1 cellular context compared by ENCODE assay signal in the genomic region with DNA sequence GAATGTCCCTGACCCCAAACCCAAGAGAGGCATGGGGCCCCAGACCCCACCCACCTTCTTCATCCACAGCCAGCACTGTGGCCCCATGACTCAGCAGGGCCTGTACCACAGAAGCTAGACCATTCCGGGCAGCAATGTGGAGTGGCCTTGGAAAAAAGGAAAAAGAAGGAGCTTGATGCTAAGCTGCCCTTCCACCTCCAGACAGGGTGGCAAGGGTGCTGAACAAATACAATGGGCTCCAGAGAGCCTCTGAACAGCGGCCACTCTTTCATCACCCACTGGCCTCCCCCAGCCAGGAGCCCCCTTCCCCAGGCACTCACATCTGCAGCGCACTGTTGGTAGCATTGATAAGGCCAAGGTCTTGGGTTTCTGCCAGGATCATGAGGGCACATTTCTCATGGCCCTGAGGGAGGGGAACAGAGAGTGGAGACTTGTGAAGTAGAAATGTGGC.
TF ChIP-seq lines count a peak whose summit lies in the region.

No MANE protein-coding gene starts in this region.

TF ChIP-seq in K562, 482 proteins besides CTCF, POLR2A, EP300 and RAD21 (continued from another document and continues in another):
- TF ChIP-seq, protein P1, sequence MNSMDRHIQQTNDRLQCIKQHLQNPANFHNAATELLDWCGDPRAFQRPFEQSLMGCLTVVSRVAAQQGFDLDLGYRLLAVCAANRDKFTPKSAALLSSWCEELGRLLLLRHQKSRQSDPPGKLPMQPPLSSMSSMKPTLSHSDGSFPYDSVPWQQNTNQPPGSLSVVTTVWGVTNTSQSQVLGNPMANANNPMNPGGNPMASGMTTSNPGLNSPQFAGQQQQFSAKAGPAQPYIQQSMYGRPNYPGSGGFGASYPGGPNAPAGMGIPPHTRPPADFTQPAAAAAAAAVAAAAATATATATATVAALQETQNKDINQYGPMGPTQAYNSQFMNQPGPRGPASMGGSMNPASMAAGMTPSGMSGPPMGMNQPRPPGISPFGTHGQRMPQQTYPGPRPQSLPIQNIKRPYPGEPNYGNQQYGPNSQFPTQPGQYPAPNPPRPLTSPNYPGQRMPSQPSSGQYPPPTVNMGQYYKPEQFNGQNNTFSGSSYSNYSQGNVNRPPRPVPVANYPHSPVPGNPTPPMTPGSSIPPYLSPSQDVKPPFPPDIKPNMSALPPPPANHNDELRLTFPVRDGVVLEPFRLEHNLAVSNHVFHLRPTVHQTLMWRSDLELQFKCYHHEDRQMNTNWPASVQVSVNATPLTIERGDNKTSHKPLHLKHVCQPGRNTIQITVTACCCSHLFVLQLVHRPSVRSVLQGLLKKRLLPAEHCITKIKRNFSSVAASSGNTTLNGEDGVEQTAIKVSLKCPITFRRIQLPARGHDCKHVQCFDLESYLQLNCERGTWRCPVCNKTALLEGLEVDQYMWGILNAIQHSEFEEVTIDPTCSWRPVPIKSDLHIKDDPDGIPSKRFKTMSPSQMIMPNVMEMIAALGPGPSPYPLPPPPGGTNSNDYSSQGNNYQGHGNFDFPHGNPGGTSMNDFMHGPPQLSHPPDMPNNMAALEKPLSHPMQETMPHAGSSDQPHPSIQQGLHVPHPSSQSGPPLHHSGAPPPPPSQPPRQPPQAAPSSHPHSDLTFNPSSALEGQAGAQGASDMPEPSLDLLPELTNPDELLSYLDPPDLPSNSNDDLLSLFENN (IDR thresholded peaks at IDR 0.05; ENCODE audit: low read depth in 2 of 2, low read length in 2 of 2), result no peak
- TF ChIP-seq SUPT5H (IDR thresholded peaks at IDR 0.05) (no peak), COPS2 (conservative IDR thresholded peaks at IDR 0.05) (no peak), TAF9B (IDR thresholded peaks at IDR 0.05; ENCODE audit: partially characterized antibody) (no peak), ZNF354B (CRISPR knock-in tag; IDR thresholded peaks at IDR 0.05) (no peak), RBM15 (IDR thresholded peaks at IDR 0.05; ENCODE audit: insufficient read depth, low read length) (no peak), TAF1 (IDR thresholded peaks at IDR 0.05; ENCODE audit: control insufficient read depth, extremely low read depth, insufficient read depth, low read length, severe bottlenecking) (no peak), SMARCE1 (IDR thresholded peaks at IDR 0.05) (peak; percentile 70), GTF2F1 (IDR thresholded peaks at IDR 0.05; ENCODE audit: low read depth, low read length) (no peak), MTA1 (IDR thresholded peaks at IDR 0.05; ENCODE audit: borderline replicate concordance) (no peak), ZNF184 (CRISPR knock-in tag; IDR thresholded peaks at IDR 0.05) (no peak), HEY1 (CRISPR knock-in tag; IDR thresholded peaks at IDR 0.05; ENCODE audit: borderline replicate concordance) (no peak), ARID1B (IDR thresholded peaks at IDR 0.05) (peak; percentile 67; the same call in 1 of the 2 replicates), MEF2A (IDR thresholded peaks at IDR 0.05; ENCODE audit: control insufficient read depth, low read depth, low read length) (no peak), ZNF24 (IDR thresholded peaks at IDR 0.05) (no peak), ZNF316 (IDR thresholded peaks at IDR 0.05) (peak; percentile 70), FOXP1 (CRISPR knock-in tag; IDR thresholded peaks at IDR 0.05) (no peak), BCOR (IDR thresholded peaks at IDR 0.05) (no peak), ARHGAP35 (IDR thresholded peaks at IDR 0.05; ENCODE audit: partially characterized antibody) (no peak), ZFP1 (CRISPR knock-in tag; IDR thresholded peaks at IDR 0.05) (no peak), DPF2 (IDR thresholded peaks at IDR 0.05) (peak; percentile 78), NUFIP1 (IDR thresholded peaks at IDR 0.05; ENCODE audit: partially characterized antibody) (no peak), SMARCA4 (IDR thresholded peaks at IDR 0.05) (peak; percentile 45; the same call in 1 of the 2 replicates), HDAC6 (IDR thresholded peaks at IDR 0.05; ENCODE audit: low read depth, low read length) (no peak), BACH1 (tag; IDR thresholded peaks at IDR 0.05) (no peak), MTF1 (CRISPR knock-in tag; IDR thresholded peaks at IDR 0.05; ENCODE audit: borderline replicate concordance) (no peak), ZNF121 (CRISPR knock-in tag; conservative IDR thresholded peaks at IDR 0.05) (no peak), ZNF717 (CRISPR knock-in tag; IDR thresholded peaks at IDR 0.05) (no peak), ZNF561 (CRISPR knock-in tag; conservative IDR thresholded peaks at IDR 0.05) (no peak), ZNF766 (CRISPR knock-in tag; conservative IDR thresholded peaks at IDR 0.05) (0 out of 2 replicates have a peak, but pooled peaks have one; percentile 26), YY1 (IDR thresholded peaks at IDR 0.05; ENCODE audit: borderline replicate concordance in 1 of 3, control insufficient read depth in 1 of 3, extremely low read depth in 1 of 3, insufficient read depth in 3 of 3, insufficient read length in 1 of 3, insufficient replicate concordance in 2 of 3, low read depth in 1 of 3, low read length in 2 of 3) (no peak), POLR2H (tag; IDR thresholded peaks at IDR 0.05; ENCODE audit: low read depth) (no peak), ZNF224 (CRISPR knock-in tag; IDR thresholded peaks at IDR 0.05) (no peak), MAFK (IDR thresholded peaks at IDR 0.05; ENCODE audit: low read length) (peak; percentile 64; the same call in 1 of the 2 replicates), TEAD2 (tag; IDR thresholded peaks at IDR 0.05) (0 out of 2 replicates have a peak, but pooled peaks have one; percentile 29), ZNF311 (CRISPR knock-in tag; IDR thresholded peaks at IDR 0.05) (no peak), NFE2 (IDR thresholded peaks at IDR 0.05; ENCODE audit: low read depth) (peak; percentile 81), NR2C2 (CRISPR knock-in tag; IDR thresholded peaks at IDR 0.05) (no peak), NR2C2 (tag; IDR thresholded peaks at IDR 0.05) (peak; percentile 74), ZNF668 (CRISPR knock-in tag; IDR thresholded peaks at IDR 0.05) (no peak), SMAD4 (CRISPR knock-in tag; conservative IDR thresholded peaks at IDR 0.05) (peak; percentile 57; the same call in 1 of the 2 replicates), SMAD2 (IDR thresholded peaks at IDR 0.05; ENCODE audit: low read depth, low read length) (no peak), ZNF140 (CRISPR knock-in tag; IDR thresholded peaks at IDR 0.05) (no peak), CREM (IDR thresholded peaks at IDR 0.05; ENCODE audit: low read depth) (no peak), GATA2 (CRISPR knock-in tag; IDR thresholded peaks at IDR 0.05) (no peak), NFIC (IDR thresholded peaks at IDR 0.05) (peak; percentile 88), ZNF408 (CRISPR knock-in tag; IDR thresholded peaks at IDR 0.05; ENCODE audit: low read depth) (no peak)
- TF ChIP-seq, protein P2, sequence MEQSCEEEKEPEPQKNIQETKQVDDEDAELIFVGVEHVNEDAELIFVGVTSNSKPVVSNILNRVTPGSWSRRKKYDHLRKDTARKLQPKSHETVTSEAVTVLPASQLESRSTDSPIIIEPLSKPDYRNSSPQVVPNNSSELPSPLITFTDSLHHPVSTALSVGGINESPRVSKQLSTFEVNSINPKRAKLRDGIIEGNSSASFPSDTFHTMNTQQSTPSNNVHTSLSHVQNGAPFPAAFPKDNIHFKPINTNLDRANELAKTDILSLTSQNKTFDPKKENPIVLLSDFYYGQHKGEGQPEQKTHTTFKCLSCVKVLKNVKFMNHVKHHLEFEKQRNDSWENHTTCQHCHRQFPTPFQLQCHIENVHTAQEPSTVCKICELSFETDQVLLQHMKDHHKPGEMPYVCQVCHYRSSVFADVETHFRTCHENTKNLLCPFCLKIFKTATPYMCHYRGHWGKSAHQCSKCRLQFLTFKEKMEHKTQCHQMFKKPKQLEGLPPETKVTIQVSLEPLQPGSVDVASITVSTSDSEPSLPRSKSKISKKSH (CRISPR knock-in tag; IDR thresholded peaks at IDR 0.05), result no peak
- TF ChIP-seq, protein P3, sequence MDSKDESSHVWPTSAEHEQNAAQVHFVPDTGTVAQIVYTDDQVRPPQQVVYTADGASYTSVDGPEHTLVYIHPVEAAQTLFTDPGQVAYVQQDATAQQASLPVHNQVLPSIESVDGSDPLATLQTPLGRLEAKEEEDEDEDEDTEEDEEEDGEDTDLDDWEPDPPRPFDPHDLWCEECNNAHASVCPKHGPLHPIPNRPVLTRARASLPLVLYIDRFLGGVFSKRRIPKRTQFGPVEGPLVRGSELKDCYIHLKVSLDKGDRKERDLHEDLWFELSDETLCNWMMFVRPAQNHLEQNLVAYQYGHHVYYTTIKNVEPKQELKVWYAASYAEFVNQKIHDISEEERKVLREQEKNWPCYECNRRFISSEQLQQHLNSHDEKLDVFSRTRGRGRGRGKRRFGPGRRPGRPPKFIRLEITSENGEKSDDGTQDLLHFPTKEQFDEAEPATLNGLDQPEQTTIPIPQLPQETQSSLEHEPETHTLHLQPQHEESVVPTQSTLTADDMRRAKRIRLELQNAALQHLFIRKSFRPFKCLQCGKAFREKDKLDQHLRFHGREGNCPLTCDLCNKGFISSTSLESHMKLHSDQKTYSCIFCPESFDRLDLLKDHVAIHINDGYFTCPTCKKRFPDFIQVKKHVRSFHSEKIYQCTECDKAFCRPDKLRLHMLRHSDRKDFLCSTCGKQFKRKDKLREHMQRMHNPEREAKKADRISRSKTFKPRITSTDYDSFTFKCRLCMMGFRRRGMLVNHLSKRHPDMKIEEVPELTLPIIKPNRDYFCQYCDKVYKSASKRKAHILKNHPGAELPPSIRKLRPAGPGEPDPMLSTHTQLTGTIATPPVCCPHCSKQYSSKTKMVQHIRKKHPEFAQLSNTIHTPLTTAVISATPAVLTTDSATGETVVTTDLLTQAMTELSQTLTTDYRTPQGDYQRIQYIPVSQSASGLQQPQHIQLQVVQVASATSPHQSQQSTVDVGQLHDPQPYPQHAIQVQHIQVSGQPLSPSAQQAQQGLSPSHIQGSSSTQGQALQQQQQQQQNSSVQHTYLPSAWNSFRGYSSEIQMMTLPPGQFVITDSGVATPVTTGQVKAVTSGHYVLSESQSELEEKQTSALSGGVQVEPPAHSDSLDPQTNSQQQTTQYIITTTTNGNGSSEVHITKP (IDR thresholded peaks at IDR 0.05; ENCODE audit: partially characterized antibody), result peak; percentile 87
- TF ChIP-seq, protein P4, sequence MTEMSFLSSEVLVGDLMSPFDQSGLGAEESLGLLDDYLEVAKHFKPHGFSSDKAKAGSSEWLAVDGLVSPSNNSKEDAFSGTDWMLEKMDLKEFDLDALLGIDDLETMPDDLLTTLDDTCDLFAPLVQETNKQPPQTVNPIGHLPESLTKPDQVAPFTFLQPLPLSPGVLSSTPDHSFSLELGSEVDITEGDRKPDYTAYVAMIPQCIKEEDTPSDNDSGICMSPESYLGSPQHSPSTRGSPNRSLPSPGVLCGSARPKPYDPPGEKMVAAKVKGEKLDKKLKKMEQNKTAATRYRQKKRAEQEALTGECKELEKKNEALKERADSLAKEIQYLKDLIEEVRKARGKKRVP (CRISPR knock-in tag; IDR thresholded peaks at IDR 0.05), result 0 out of 2 replicates have a peak, but pooled peaks have one; percentile 42
- TF ChIP-seq, protein P5, sequence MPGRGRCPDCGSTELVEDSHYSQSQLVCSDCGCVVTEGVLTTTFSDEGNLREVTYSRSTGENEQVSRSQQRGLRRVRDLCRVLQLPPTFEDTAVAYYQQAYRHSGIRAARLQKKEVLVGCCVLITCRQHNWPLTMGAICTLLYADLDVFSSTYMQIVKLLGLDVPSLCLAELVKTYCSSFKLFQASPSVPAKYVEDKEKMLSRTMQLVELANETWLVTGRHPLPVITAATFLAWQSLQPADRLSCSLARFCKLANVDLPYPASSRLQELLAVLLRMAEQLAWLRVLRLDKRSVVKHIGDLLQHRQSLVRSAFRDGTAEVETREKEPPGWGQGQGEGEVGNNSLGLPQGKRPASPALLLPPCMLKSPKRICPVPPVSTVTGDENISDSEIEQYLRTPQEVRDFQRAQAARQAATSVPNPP (IDR thresholded peaks at IDR 0.05; ENCODE audit: borderline replicate concordance, insufficient read depth, insufficient read length), result no peak
- TF ChIP-seq, protein P6, sequence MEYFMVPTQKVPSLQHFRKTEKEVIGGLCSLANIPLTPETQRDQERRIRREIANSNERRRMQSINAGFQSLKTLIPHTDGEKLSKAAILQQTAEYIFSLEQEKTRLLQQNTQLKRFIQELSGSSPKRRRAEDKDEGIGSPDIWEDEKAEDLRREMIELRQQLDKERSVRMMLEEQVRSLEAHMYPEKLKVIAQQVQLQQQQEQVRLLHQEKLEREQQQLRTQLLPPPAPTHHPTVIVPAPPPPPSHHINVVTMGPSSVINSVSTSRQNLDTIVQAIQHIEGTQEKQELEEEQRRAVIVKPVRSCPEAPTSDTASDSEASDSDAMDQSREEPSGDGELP (CRISPR knock-in tag; IDR thresholded peaks at IDR 0.05; ENCODE audit: borderline replicate concordance), result peak; percentile 34; the same call in 1 of the 2 replicates
- TF ChIP-seq, protein P7, sequence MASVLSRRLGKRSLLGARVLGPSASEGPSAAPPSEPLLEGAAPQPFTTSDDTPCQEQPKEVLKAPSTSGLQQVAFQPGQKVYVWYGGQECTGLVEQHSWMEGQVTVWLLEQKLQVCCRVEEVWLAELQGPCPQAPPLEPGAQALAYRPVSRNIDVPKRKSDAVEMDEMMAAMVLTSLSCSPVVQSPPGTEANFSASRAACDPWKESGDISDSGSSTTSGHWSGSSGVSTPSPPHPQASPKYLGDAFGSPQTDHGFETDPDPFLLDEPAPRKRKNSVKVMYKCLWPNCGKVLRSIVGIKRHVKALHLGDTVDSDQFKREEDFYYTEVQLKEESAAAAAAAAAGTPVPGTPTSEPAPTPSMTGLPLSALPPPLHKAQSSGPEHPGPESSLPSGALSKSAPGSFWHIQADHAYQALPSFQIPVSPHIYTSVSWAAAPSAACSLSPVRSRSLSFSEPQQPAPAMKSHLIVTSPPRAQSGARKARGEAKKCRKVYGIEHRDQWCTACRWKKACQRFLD (CRISPR knock-in tag; IDR thresholded peaks at IDR 0.05), result peak; percentile 88
- TF ChIP-seq, protein P8, sequence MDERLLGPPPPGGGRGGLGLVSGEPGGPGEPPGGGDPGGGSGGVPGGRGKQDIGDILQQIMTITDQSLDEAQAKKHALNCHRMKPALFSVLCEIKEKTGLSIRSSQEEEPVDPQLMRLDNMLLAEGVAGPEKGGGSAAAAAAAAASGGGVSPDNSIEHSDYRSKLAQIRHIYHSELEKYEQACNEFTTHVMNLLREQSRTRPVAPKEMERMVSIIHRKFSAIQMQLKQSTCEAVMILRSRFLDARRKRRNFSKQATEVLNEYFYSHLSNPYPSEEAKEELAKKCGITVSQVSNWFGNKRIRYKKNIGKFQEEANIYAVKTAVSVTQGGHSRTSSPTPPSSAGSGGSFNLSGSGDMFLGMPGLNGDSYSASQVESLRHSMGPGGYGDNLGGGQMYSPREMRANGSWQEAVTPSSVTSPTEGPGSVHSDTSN (CRISPR knock-in tag; IDR thresholded peaks at IDR 0.05; ENCODE audit: low read depth), result no peak
- TF ChIP-seq, protein P8 (tag; conservative IDR thresholded peaks at IDR 0.05; ENCODE audit: low read depth), result peak; percentile 33; the same call in 1 of the 2 replicates
- TF ChIP-seq, protein P9, sequence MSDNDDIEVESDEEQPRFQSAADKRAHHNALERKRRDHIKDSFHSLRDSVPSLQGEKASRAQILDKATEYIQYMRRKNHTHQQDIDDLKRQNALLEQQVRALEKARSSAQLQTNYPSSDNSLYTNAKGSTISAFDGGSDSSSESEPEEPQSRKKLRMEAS (CRISPR knock-in tag; IDR thresholded peaks at IDR 0.05), result no peak
